ENCODE assay signal across 17 cellular contexts in the genomic region with DNA sequence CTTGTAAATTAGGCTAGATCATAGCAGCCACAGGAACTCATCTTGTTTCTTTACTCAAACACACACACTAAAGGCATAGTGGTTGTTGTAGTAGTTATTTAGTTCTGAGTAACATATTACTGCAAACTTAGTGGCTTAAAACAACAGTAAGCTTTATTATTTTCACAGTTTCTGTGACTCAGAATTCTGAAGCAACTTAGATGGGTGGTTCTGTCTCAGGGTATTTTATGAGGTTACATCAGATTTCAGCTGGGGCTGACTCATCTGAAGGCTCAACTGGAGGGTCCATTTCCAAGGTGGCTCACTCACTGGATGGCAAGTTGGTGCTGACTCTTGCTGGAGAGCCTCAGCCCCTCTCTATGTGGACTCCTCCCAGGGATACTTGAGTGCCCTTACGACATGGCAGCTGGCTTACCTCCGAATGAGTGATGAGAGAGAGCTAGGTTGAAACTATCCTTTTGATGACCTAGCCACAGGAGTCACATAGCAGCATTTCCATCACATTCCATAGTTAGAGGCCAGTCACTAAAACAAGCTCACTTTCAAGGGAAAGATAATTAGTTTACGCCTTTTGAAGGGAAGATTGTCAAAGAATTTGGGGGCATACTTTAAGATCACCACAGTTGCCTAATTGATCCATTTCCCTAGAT.
A peak's percentile ranks its signal among the peaks of the same experiment; 100 is the strongest.
DNase-seq lines count a peak whose midpoint lies in the region; ATAC-seq, FAIRE-seq and TF ChIP-seq lines count a peak whose summit lies in the region.
"Had no signal": no experiment of that assay in that cellular context is flagged by ENCODE, and none has a peak within 500 bp of the region (broad histone marks: within the 10 kb centered on the region; RNA-seq: fewer than 3 reads in every experiment).

No MANE protein-coding gene starts in this region.

- H4K5ac ChIP-seq in H1 (ENCODE audit: insufficient read length, low read depth, low read length): no peak overlapping the region

- H3K36me3 ChIP-seq in GM23248 (ENCODE audit: low read depth) (no peaks in the 10 kb centered on the region), H1 (ENCODE audit: control insufficient read depth in 2 of 4, insufficient read depth in 4 of 4, low read length in 3 of 4) (no peaks in the 10 kb centered on the region)
- H3K36me3 ChIP-seq: lower lobe of right lung had no signal

- no peaks in the 10 kb centered on the region for H3K9me3 ChIP-seq in GM23248 (ENCODE audit: low read depth)
- no peaks in the 10 kb centered on the region for H3K9me3 ChIP-seq in H1 (ENCODE audit: insufficient read depth in 2 of 2, low read depth in 1 of 2, low read length in 1 of 2)
- no peaks in the 10 kb centered on the region for H3K9me3 ChIP-seq in CD4-positive, alpha-beta T cell (ENCODE audit: control insufficient read depth, low read length)
- H3K9me3 ChIP-seq: body of pancreas, lower lobe of right lung had no signal

- TF ChIP-seq RAD21 in H1 (IDR thresholded peaks at IDR 0.05 in 1 of 2, conservative IDR thresholded peaks at IDR 0.05 in 1 of 2; ENCODE audit: low read depth in 2 of 2, low read length in 2 of 2): no peak

- no peak overlapping the region for H3K4ac ChIP-seq in H1 (replicated peaks; ENCODE audit: insufficient read length, low read depth, low read length)

- H3K27ac ChIP-seq in GM23248 (no peak overlapping the region), H1 (ENCODE audit: low read depth, low read length) (no peak overlapping the region)
- H3K27ac ChIP-seq in CD4-positive, alpha-beta T cell (ENCODE audit: low read depth, low read length): no peak overlapping the region
- H3K27ac ChIP-seq: body of pancreas, lower lobe of right lung had no signal

- H3K9ac ChIP-seq in GM23248: no peak overlapping the region
- H3K9ac ChIP-seq in H1 (replicated peaks in 1 of 4; ENCODE audit: extremely low read depth in 1 of 4, low read depth in 3 of 4, low read length in 3 of 4): no peak overlapping the region

- H3K23ac ChIP-seq in H1 (ENCODE audit: insufficient read length): no peak overlapping the region

- H4K91ac ChIP-seq in H1 (replicated peaks; ENCODE audit: insufficient read length, low read length): no peak overlapping the region

- no peaks in the 10 kb centered on the region for H3F3A ChIP-seq in GM23248 (ENCODE audit: insufficient read depth)

- POLR2A ChIA-PET in H1 (lab: Charles Lee; ENCODE audit: partially characterized antibody): interaction anchor here (0.6 kb wide), 1 partner anchor 530 kb away, joined by 3 read pairs; no protein-coding TSS in a partner anchor
- POLR2A ChIA-PET in CD4-positive, alpha-beta T cell (lab: Charles Lee): no interaction called here

- H3K27me3 ChIP-seq in GM23248 (replicated peaks; ENCODE audit: insufficient read depth): no peaks in the 10 kb centered on the region
- peaks cover 0 to 4% (median 2%) of the 10 kb centered on the region in 4 experiments; a peak in 2 of 7 replicates for H3K27me3 ChIP-seq in H1 (replicated peaks in 1 of 4; ENCODE audit: control insufficient read depth in 3 of 4, extremely low read depth in 1 of 4, insufficient read depth in 3 of 4, low read length in 3 of 4)
- H3K27me3 ChIP-seq in CD4-positive, alpha-beta T cell (ENCODE audit: control insufficient read depth, insufficient read depth, low read length): peaks cover 12% of the 10 kb centered on the region
- H3K27me3 ChIP-seq: body of pancreas had no signal

- CTCF ChIA-PET in H1 (lab: Charles Lee; ENCODE audit: partially characterized antibody): interaction anchor here (0.8 to 7.6 kb wide), 4 partner anchors 9 to 332 kb away, joined by 3 to 65 read pairs (median 3); partner anchors contain the start of gene PRND
- CTCF ChIA-PET in CD4-positive, alpha-beta T cell (lab: Charles Lee): no interaction called here

- no peak for ATAC-seq in CD4-positive, alpha-beta T cell (ENCODE audit: poor library complexity)
- ATAC-seq: body of pancreas, HCT116, lower lobe of right lung, Panc1 had no signal

- no peak for FAIRE-seq in H1 (lab: Jason Lieb, UNC)
- FAIRE-seq: HTR-8/SVneo had no signal

- H3K56ac ChIP-seq in H1 (replicated peaks; ENCODE audit: insufficient read length, low read depth, low read length): no peak overlapping the region

- no peak overlapping the region for H3K4me3 Mint-ChIP-seq in CD4-positive, alpha-beta T cell
- H3K4me3 Mint-ChIP-seq: activated T-helper 1 cell treated with anti-CD3 and anti-CD28 coated beads, Interleukin-12 subunit alpha, Interleukin-12 subunit beta, Interleukin-2, Interleukin-4 antibody, amounts not matched to agents 30 ng/mL and 10 ng/mL and 1 ng/mL, durations not matched to agents 14 hours and 24 hours and 36 hours had no signal

- H3K9me3 Mint-ChIP-seq in CD4-positive, alpha-beta T cell: no peaks in the 10 kb centered on the region
- H3K9me3 Mint-ChIP-seq: activated T-helper 1 cell treated with anti-CD3 and anti-CD28 coated beads, Interleukin-12 subunit alpha, Interleukin-12 subunit beta, Interleukin-2, Interleukin-4 antibody, amounts not matched to agents 30 ng/mL and 10 ng/mL and 1 ng/mL, durations not matched to agents 14 hours and 24 hours and 36 hours had no signal

- H3K79me2 ChIP-seq in GM23248 (ENCODE audit: insufficient read depth) (no peaks in the 10 kb centered on the region), H1 (ENCODE audit: control insufficient read depth in 1 of 2, insufficient read depth in 2 of 2, low read length in 2 of 2) (no peaks in the 10 kb centered on the region)

- H3K27ac Mint-ChIP-seq in CD4-positive, alpha-beta T cell: no peak overlapping the region
- H3K27ac Mint-ChIP-seq: activated T-helper 1 cell treated with anti-CD3 and anti-CD28 coated beads, Interleukin-12 subunit alpha, Interleukin-12 subunit beta, Interleukin-2, Interleukin-4 antibody, amounts not matched to agents 30 ng/mL and 10 ng/mL and 1 ng/mL, durations not matched to agents 14 hours and 24 hours and 36 hours had no signal

- H3K27me3 Mint-ChIP-seq in CD4-positive, alpha-beta T cell: peaks cover 30% of the 10 kb centered on the region

- no peaks in the 10 kb centered on the region for H3K9me2 ChIP-seq in GM23248 (ENCODE audit: insufficient read depth)

- no peaks in the 10 kb centered on the region for H3K23me2 ChIP-seq in H1 (ENCODE audit: low read depth, low read length)

- H2BK120ac ChIP-seq in H1 (replicated peaks; ENCODE audit: low read depth, low read length): no peak overlapping the region

- no peak overlapping the region for H2BK5ac ChIP-seq in H1 (ENCODE audit: low read depth, low read length)

- H2BK20ac ChIP-seq in H1 (ENCODE audit: low read length): no peak overlapping the region

- no peak overlapping the region for H3K18ac ChIP-seq in H1 (ENCODE audit: extremely low read depth, low read length)

- H2BK15ac ChIP-seq in H1 (ENCODE audit: low read length): no peak overlapping the region

- H3K36me3 Mint-ChIP-seq in CD4-positive, alpha-beta T cell (ENCODE audit: low read depth): no peaks in the 10 kb centered on the region

- WGBS in GM23248 (ENCODE audit: low coverage in 1 of 2, low lambda C conversion rate in 2 of 2, missing lambda C conversion rate in 2 of 2), 2 experiments: 92 to 93% methylated on average over 3 of the region's 3 CpGs
- WGBS in H1 (ENCODE audit: extremely low coverage in 1 of 2, insufficient coverage in 1 of 2, insufficient read length in 1 of 2, insufficient replicate concordance in 2 of 2, low coverage in 1 of 2, low lambda C conversion rate in 2 of 2, missing lambda C conversion rate in 1 of 2), 2 experiments: 70% methylated on average over 3 of the region's 3 CpGs; no CpG with 5 or more reads in 1 of the 2 experiments

- no peak overlapping the region for H3K4me3 ChIP-seq in GM23248
- H3K4me3 ChIP-seq in H1 (ENCODE audit: extremely low read depth in 1 of 4, insufficient read depth in 2 of 4, low read depth in 3 of 4, low read length in 4 of 4): no peak overlapping the region
- H3K4me3 ChIP-seq: body of pancreas, lower lobe of right lung had no signal

- H3K79me1 ChIP-seq in H1 (ENCODE audit: low read depth, low read length): no peaks in the 10 kb centered on the region

- H3K4me1 Mint-ChIP-seq in CD4-positive, alpha-beta T cell (ENCODE audit: low read depth): no peaks in the 10 kb centered on the region

- TF ChIP-seq EP300 in H1 (IDR thresholded peaks at IDR 0.05; ENCODE audit: borderline replicate concordance in 1 of 2, low read depth in 2 of 2, low read length in 2 of 2): no peak

- H2AFZ ChIP-seq in GM23248: no peak overlapping the region
- no peak overlapping the region for H2AFZ ChIP-seq in H1 (ENCODE audit: low read length)

- in situ Hi-C loops in GM23248 (cut with MboI): no loop called here

- H4K20me1 ChIP-seq in GM23248 (ENCODE audit: insufficient read depth) (no peaks in the 10 kb centered on the region), H1 (replicated peaks in 1 of 2; ENCODE audit: control insufficient read depth in 1 of 2, insufficient read depth in 2 of 2, low read length in 2 of 2) (no peaks in the 10 kb centered on the region)

- intact Hi-C loops in CD4-positive, alpha-beta T cell (cut with DNase I, micrococcal nuclease): no loop called here

- TF ChIP-seq CTCF in H1 (IDR thresholded peaks at IDR 0.05; ENCODE audit: control extremely low read depth in 1 of 3, insufficient read depth in 1 of 3, low read depth in 1 of 3, low read length in 3 of 3) (no peak), GM10266 (IDR thresholded peaks at IDR 0.05; ENCODE audit: control insufficient read depth, insufficient read depth, low read depth, missing control alignments) (no peak)
- no peak for TF ChIP-seq CTCF in CD4-positive, alpha-beta T cell (IDR thresholded peaks at IDR 0.05)

- no peak overlapping the region for H2BK12ac ChIP-seq in H1 (ENCODE audit: low read depth, low read length)

- H3K4me2 ChIP-seq in GM23248 (ENCODE audit: unreplicated experiment) (no peak overlapping the region), H1 (ENCODE audit: insufficient read depth in 1 of 2, low read depth in 2 of 2, low read length in 2 of 2) (no peak overlapping the region)

- TF ChIP-seq POLR2A in H1 (IDR thresholded peaks at IDR 0.05; ENCODE audit: control extremely low read depth in 1 of 2, low read depth in 2 of 2, low read length in 2 of 2): no peak

- H3K14ac ChIP-seq in H1 (ENCODE audit: insufficient read length): no peak overlapping the region

- H3K4me1 ChIP-seq in GM23248 (ENCODE audit: insufficient read depth) (no peaks in the 10 kb centered on the region), H1 (replicated peaks in 1 of 4; ENCODE audit: control insufficient read depth in 3 of 4, insufficient read depth in 4 of 4, low read length in 3 of 4) (peaks cover 0 to 5% (median 2%) of the 10 kb centered on the region in 4 experiments; a peak in 3 of 7 replicates)
- H3K4me1 ChIP-seq: body of pancreas, lower lobe of right lung had no signal

- H4K8ac ChIP-seq in H1 (ENCODE audit: extremely low read depth, insufficient read depth, low read length): no peak overlapping the region

- no peak overlapping the region for H2AK5ac ChIP-seq in H1 (ENCODE audit: low read depth, low read length)

- DNase-seq in GM23248 (peak; percentile 49), RKO (ENCODE audit: low spot score) (peak; percentile 49), H1 (ENCODE audit: low read depth in 1 of 2, low spot score in 2 of 2) (no peak), non-pigmented ciliary epithelial cell (ENCODE audit: low read depth) (peak; percentile 65), GM10266 (ENCODE audit: extremely low spot score) (no peak), foreskin melanocyte (no peak)
- DNase-seq in CD4-positive, alpha-beta T cell: no peak
- DNase-seq: body of pancreas, COR-L47, lower lobe of right lung, NCI-H1092, NCI-H524, substantia nigra had no signal

TF ChIP-seq in H1, 55 proteins besides CTCF, POLR2A, EP300 and RAD21 (continues in another document):
- TF ChIP-seq EGR1 (IDR thresholded peaks at IDR 0.05; ENCODE audit: borderline replicate concordance, low read depth, low read length): no peak

Comparison
In these comparisons a context has a peak if more than half of its experiments do, and no peak if none do; other contexts are left out.
1. DNase-seq: peak in GM23248 (single experiment), RKO (single experiment) and non-pigmented ciliary epithelial cell (single experiment); none in H1 (0 of 2), CD4-positive, alpha-beta T cell (0 of 10), GM10266 (single experiment) and foreskin melanocyte (single experiment).